In genomic region chr5:108998216-108998615, GRCh38 we compare ENCODE assay signal across 18 cellular contexts.
DNase-seq lines count a peak whose midpoint lies in the region; ATAC-seq and TF ChIP-seq lines count a peak whose summit lies in the region.
"Had no signal": no experiment of that assay in that cellular context is flagged by ENCODE, and none has a peak within 500 bp of the region (broad histone marks: within the 10 kb centered on the region; RNA-seq: fewer than 3 reads in every experiment).

No MANE protein-coding gene starts in this region.

- H2AK5ac ChIP-seq in IMR-90 (ENCODE audit: low read depth, low read length), result no peak overlapping the region
- H2AK5ac ChIP-seq in mesenchymal stem cell (ENCODE audit: low read length, severe bottlenecking), result no peak overlapping the region
- no peak overlapping the region for H2AK5ac ChIP-seq in neuronal stem cell (ENCODE audit: low read depth, low read length)

- H2AK9ac ChIP-seq in IMR-90 (replicated peaks; ENCODE audit: low read depth, low read length, poor library complexity), result no peak overlapping the region

- no peak for TF ChIP-seq RAD21 in IMR-90 (IDR thresholded peaks at IDR 0.05; ENCODE audit: low read length)

- H3K9me3 ChIP-seq in IMR-90 (ENCODE audit: control insufficient read depth, insufficient read depth, low read length) (no peaks in the 10 kb centered on the region), mesenchymal stem cell (ENCODE audit: control insufficient read depth, low read length) (peaks cover 11% of the 10 kb centered on the region), neuronal stem cell (replicated peaks in 1 of 2; ENCODE audit: control insufficient read depth in 2 of 2, insufficient read depth in 1 of 2, low read depth in 1 of 2, low read length in 2 of 2) (peaks cover 4 to 7% of the 10 kb centered on the region in 2 donors), GM23248 (ENCODE audit: low read depth) (no peaks in the 10 kb centered on the region)

- H4K20me1 ChIP-seq in IMR-90 (ENCODE audit: insufficient read depth, low read length) (no peaks in the 10 kb centered on the region), GM23248 (ENCODE audit: insufficient read depth) (no peaks in the 10 kb centered on the region)
- H4K20me1 ChIP-seq: BLaER1 treated with 17β-estradiol and CSF1 and Interleukin-3, amounts not matched to agents 10 nM and 100 nM had no signal

- dilution Hi-C loops in IMR-90 (cut with HindIII; ENCODE audit: low sequenced_read_pairs, unreplicated experiment), result no loop called here

- no peak for ATAC-seq in IMR-90 (ENCODE audit: low read depth)
- ATAC-seq: A549; CD8-positive, alpha-beta T cell had no signal

- H2AFZ ChIP-seq in IMR-90 (replicated peaks; ENCODE audit: low read length, poor library complexity), result peak overlapping the region; percentile 3
- H2AFZ ChIP-seq in mesenchymal stem cell (ENCODE audit: low read depth, low read length), result no peak overlapping the region
- H2AFZ ChIP-seq in neuronal stem cell (ENCODE audit: low read length), result no peak overlapping the region
- no peak overlapping the region for H2AFZ ChIP-seq in GM23248

- H3K4me2 ChIP-seq in IMR-90 (ENCODE audit: low read depth, low read length) (no peak overlapping the region), mesenchymal stem cell (ENCODE audit: low read length, poor library complexity, severe bottlenecking) (no peak overlapping the region), neuronal stem cell (ENCODE audit: insufficient read depth, low read length, poor library complexity, severe bottlenecking) (no peak overlapping the region), GM23248 (ENCODE audit: unreplicated experiment) (no peak overlapping the region)
- H3K4me2 ChIP-seq: A549; BLaER1 treated with 17β-estradiol and CSF1 and Interleukin-3, amounts not matched to agents 10 nM and 100 nM had no signal

- H2BK120ac ChIP-seq in IMR-90 (ENCODE audit: low read depth, low read length) (no peak overlapping the region), mesenchymal stem cell (ENCODE audit: low read depth, low read length) (no peak overlapping the region), neuronal stem cell (ENCODE audit: low read depth, low read length) (no peak overlapping the region)

- no peak overlapping the region for H4K5ac ChIP-seq in IMR-90 (ENCODE audit: low read depth, low read length)

- DNase-seq in IMR-90 (no peak), mesenchymal stem cell (no peak), neuronal stem cell (ENCODE audit: low spot score) (no peak), NCI-H1436 (lab: John Stamatoyannopoulos, UW) (no peak), GM23248 (no peak), EL (no peak)
- DNase-seq: AML-193; Caco-2; Calu3; CD4-positive, alpha-beta T cell; CD8-positive, alpha-beta T cell; DMS79 treated with DMSO at 0.1 percent for 48 hours; GDM1 had no signal

- H2BK5ac ChIP-seq in IMR-90 (ENCODE audit: low read depth, low read length, poor library complexity, severe bottlenecking) (no peak overlapping the region), mesenchymal stem cell (ENCODE audit: low read depth, low read length, poor library complexity, severe bottlenecking) (no peak overlapping the region), neuronal stem cell (ENCODE audit: low read length) (no peak overlapping the region)

- H2BK20ac ChIP-seq in IMR-90 (ENCODE audit: low read depth, low read length), result no peak overlapping the region

- H3K36me3 ChIP-seq in IMR-90 (ENCODE audit: control insufficient read depth, insufficient read depth, low read length) (no peaks in the 10 kb centered on the region; the same call in 1 of the 2 replicates), mesenchymal stem cell (ENCODE audit: control insufficient read depth in 1 of 2, insufficient read depth in 2 of 2, low read depth in 1 of 2, low read length in 2 of 2) (peaks cover 0 to 9% of the 10 kb centered on the region in 2 experiments), neuronal stem cell (replicated peaks in 1 of 2; ENCODE audit: control insufficient read depth in 2 of 2, insufficient read depth in 2 of 2, low read length in 2 of 2) (no peaks in the 10 kb centered on the region), GM23248 (ENCODE audit: low read depth) (no peaks in the 10 kb centered on the region; the same call in 1 of the 2 replicates)

- 0 out of 4 replicates have a peak, but pooled peaks cover 0 to 7% of the 10 kb centered on the region in 2 experiments for H3K79me1 ChIP-seq in IMR-90 (ENCODE audit: low read depth in 1 of 2, low read length in 2 of 2)
- H3K79me1 ChIP-seq in mesenchymal stem cell (replicated peaks; ENCODE audit: low read length, poor library complexity, severe bottlenecking), result peaks cover 4% of the 10 kb centered on the region
- H3K79me1 ChIP-seq in neuronal stem cell (ENCODE audit: low read depth, low read length), result no peaks in the 10 kb centered on the region

- H3K9me2 ChIP-seq in GM23248 (ENCODE audit: insufficient read depth), result no peaks in the 10 kb centered on the region

- H4K8ac ChIP-seq in IMR-90 (ENCODE audit: low read depth in 2 of 2, low read length in 2 of 2) (no peak overlapping the region), mesenchymal stem cell (ENCODE audit: low read length) (peak overlapping the region; percentile 12), neuronal stem cell (ENCODE audit: low read depth, low read length) (no peak overlapping the region)

- H2BK15ac ChIP-seq in IMR-90 (ENCODE audit: low read depth, low read length) (no peak overlapping the region), mesenchymal stem cell (ENCODE audit: low read depth, poor library complexity, severe bottlenecking) (no peak overlapping the region), neuronal stem cell (ENCODE audit: low read length) (no peak overlapping the region)

- H2BK12ac ChIP-seq in mesenchymal stem cell (ENCODE audit: low read length in 2 of 2), result no peak overlapping the region
- no peak overlapping the region for H2BK12ac ChIP-seq in neuronal stem cell (ENCODE audit: low read length)

- no peaks in the 10 kb centered on the region for H3K9me1 ChIP-seq in IMR-90 (ENCODE audit: insufficient read depth, low read length)

- TF ChIP-seq POLR2A in IMR-90 (IDR thresholded peaks at IDR 0.05; ENCODE audit: low read depth, low read length), result no peak

- H3K27me3 ChIP-seq in IMR-90 (ENCODE audit: control insufficient read depth, insufficient read depth, low read length) (no peaks in the 10 kb centered on the region), mesenchymal stem cell (ENCODE audit: control insufficient read depth in 1 of 2, insufficient read depth in 1 of 2, low read length in 2 of 2) (no peaks in the 10 kb centered on the region), neuronal stem cell (ENCODE audit: control insufficient read depth in 3 of 3, insufficient read depth in 3 of 3, low read depth in 1 of 3, low read length in 3 of 3) (no peaks in the 10 kb centered on the region), GM23248 (replicated peaks; ENCODE audit: insufficient read depth) (no peaks in the 10 kb centered on the region)
- H3K27me3 ChIP-seq: BLaER1 treated with 17β-estradiol and CSF1 and Interleukin-3, amounts not matched to agents 10 nM and 100 nM had no signal

- no peaks in the 10 kb centered on the region for H3F3A ChIP-seq in GM23248 (ENCODE audit: insufficient read depth)

- H3K4me3 ChIP-seq in IMR-90 (ENCODE audit: insufficient read depth, low read depth, low read length) (no peak overlapping the region), mesenchymal stem cell (ENCODE audit: insufficient read depth in 1 of 2, low read depth in 1 of 2, low read length in 2 of 2) (no peak overlapping the region), neuronal stem cell (ENCODE audit: low read length in 2 of 2) (peak overlapping the region in 1 of 2 donors; percentile 61), GM23248 (no peak overlapping the region)
- H3K4me3 ChIP-seq: A549; BLaER1 treated with 17β-estradiol and CSF1 and Interleukin-3, amounts not matched to agents 10 nM and 100 nM; GM12878 had no signal

- no peak overlapping the region for H3K9ac ChIP-seq in IMR-90 (ENCODE audit: low read depth, low read length)
- H3K9ac ChIP-seq in mesenchymal stem cell (ENCODE audit: low read length), result no peak overlapping the region
- no peak overlapping the region for H3K9ac ChIP-seq in neuronal stem cell (ENCODE audit: low read depth, low read length, poor library complexity)
- no peak overlapping the region for H3K9ac ChIP-seq in GM23248
- H3K9ac ChIP-seq: BLaER1 treated with 17β-estradiol and CSF1 and Interleukin-3, amounts not matched to agents 10 nM and 100 nM had no signal

- H3K56ac ChIP-seq in IMR-90 (ENCODE audit: extremely low read depth, insufficient read depth, low read length), result no peak overlapping the region

- H4K91ac ChIP-seq in IMR-90 (ENCODE audit: insufficient read depth, low read depth, low read length) (no peak overlapping the region), mesenchymal stem cell (ENCODE audit: low read length) (no peak overlapping the region), neuronal stem cell (ENCODE audit: low read depth, low read length, poor library complexity) (no peak overlapping the region)

- no peak overlapping the region for H3K23ac ChIP-seq in IMR-90 (ENCODE audit: low read depth, low read length)
- no peak overlapping the region for H3K23ac ChIP-seq in mesenchymal stem cell (ENCODE audit: low read length in 2 of 2)
- no peak overlapping the region for H3K23ac ChIP-seq in neuronal stem cell (ENCODE audit: low read depth, low read length, poor library complexity)

- H3K4me1 ChIP-seq in IMR-90 (ENCODE audit: control insufficient read depth, insufficient read depth, low read length) (no peaks in the 10 kb centered on the region), mesenchymal stem cell (ENCODE audit: control insufficient read depth, insufficient read depth, low read depth, low read length) (no peaks in the 10 kb centered on the region), neuronal stem cell (ENCODE audit: control insufficient read depth in 2 of 2, insufficient read depth in 1 of 2, low read depth in 1 of 2, low read length in 2 of 2) (no peaks in the 10 kb centered on the region), GM23248 (ENCODE audit: insufficient read depth) (no peaks in the 10 kb centered on the region)
- H3K4me1 ChIP-seq: A549; BLaER1 treated with 17β-estradiol and CSF1 and Interleukin-3, amounts not matched to agents 10 nM and 100 nM; Caco-2 had no signal

- H3K18ac ChIP-seq in IMR-90 (ENCODE audit: low read depth, low read length) (no peak overlapping the region), mesenchymal stem cell (ENCODE audit: low read depth in 1 of 2, low read length in 2 of 2) (no peak overlapping the region), neuronal stem cell (ENCODE audit: low read length) (peak overlapping the region; percentile 38)

- CTCF ChIA-PET in IMR-90 (lab: Yijun Ruan, JAX), result interaction anchor here (1.2 kb wide), 1 partner anchor 41 kb away, joined by 4 read pairs; no protein-coding TSS in a partner anchor

- no TSS peak for BruUV-seq in IMR-90 (replicated peaks; lab: Mats Ljungman, UMichigan)

- in situ Hi-C loops in IMR-90 (cut with MboI; ENCODE audit: low sequenced_read_pairs) (no loop called here), GM23248 (cut with MboI) (no loop called here)

- H3K27ac ChIP-seq in IMR-90 (ENCODE audit: insufficient read depth, low read length) (no peak overlapping the region), mesenchymal stem cell (ENCODE audit: low read length, poor library complexity, severe bottlenecking) (no peak overlapping the region), neuronal stem cell (replicated peaks; ENCODE audit: low read length) (no peak overlapping the region), GM23248 (no peak overlapping the region)
- H3K27ac ChIP-seq: 22Rv1; A549; BLaER1 treated with 17β-estradiol and CSF1 and Interleukin-3, amounts not matched to agents 10 nM and 100 nM; C4-2B had no signal

- H3K14ac ChIP-seq in IMR-90 (replicated peaks; ENCODE audit: low read depth, low read length) (no peak overlapping the region), mesenchymal stem cell (ENCODE audit: low read length in 2 of 2) (no peak overlapping the region), neuronal stem cell (ENCODE audit: low read length) (no peak overlapping the region)

- intact Hi-C loops in IMR-90 (cut with micrococcal nuclease), result no loop called here

- TF ChIP-seq CTCF in IMR-90 (conservative IDR thresholded peaks at IDR 0.05; ENCODE audit: low read depth, low read length), result no peak

- no peaks in the 10 kb centered on the region for H3K79me2 ChIP-seq in GM23248 (ENCODE audit: insufficient read depth)

- no peak overlapping the region for H3K4ac ChIP-seq in IMR-90 (ENCODE audit: low read depth, low read length)
- H3K4ac ChIP-seq in mesenchymal stem cell (ENCODE audit: low read depth in 1 of 2, low read length in 2 of 2), result no peak overlapping the region
- H3K4ac ChIP-seq in neuronal stem cell (ENCODE audit: low read length), result no peak overlapping the region

- 83% methylated on average over 1 of the region's 11 CpGs; no CpG with 5 or more reads in 1 of the 2 experiments for WGBS in IMR-90 (ENCODE audit: extremely low coverage in 2 of 2, insufficient read length in 1 of 2), 2 experiments
- 98% methylated on average over 11 of the region's 11 CpGs for WGBS in mesenchymal stem cell
- no CpG with 5 or more reads among the region's 11 CpGs for WGBS in neuronal stem cell (ENCODE audit: extremely low coverage in 2 of 2, insufficient read length in 2 of 2, insufficient replicate concordance in 1 of 2), 2 donors
- WGBS in GM23248 (ENCODE audit: low coverage in 1 of 2, low lambda C conversion rate in 2 of 2, missing lambda C conversion rate in 2 of 2), 2 experiments, result 97 to 98% methylated on average over 11 of the region's 11 CpGs

- POLR2A ChIA-PET in IMR-90 (lab: Charles Lee; ENCODE audit: unreplicated experiment), result no interaction called here
